29 cellular contexts compared by ENCODE assay signal in the genomic region with DNA sequence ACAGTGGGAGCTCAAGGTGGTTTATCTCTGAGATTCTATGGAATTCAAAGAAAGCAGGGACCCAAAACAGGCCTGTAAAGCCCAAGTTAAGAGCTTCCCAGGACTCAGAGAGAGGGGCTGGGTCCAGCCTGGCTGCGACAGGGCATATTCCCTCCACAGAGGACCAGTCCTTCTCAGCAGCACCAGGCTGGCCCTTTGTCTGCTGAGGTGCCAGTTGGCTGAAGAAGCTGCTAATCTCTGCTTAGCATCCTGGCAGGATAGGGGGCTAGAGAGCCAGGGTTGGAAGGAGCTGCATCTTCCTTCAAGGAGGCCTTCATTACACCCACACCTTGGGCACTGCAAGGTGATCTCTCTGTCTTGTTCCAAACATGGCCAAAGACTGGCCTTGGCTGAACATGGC.
"Had no signal": no experiment of that assay in that cellular context is flagged by ENCODE, and none has a peak within 500 bp of the region (broad histone marks: within the 10 kb centered on the region; RNA-seq: fewer than 3 reads in every experiment).

No MANE protein-coding gene starts in this region.

- H3K27me3 ChIP-seq: adrenal gland, body of pancreas, cardiac muscle cell, colonic mucosa, foreskin keratinocyte had no signal

- H3K4me1 ChIP-seq: adrenal gland, body of pancreas, colonic mucosa, foreskin keratinocyte, gastroesophageal sphincter had no signal

- H3K4me1 Mint-ChIP-seq: activated B cell treated with CpG ODN at 0.5 μM for 24 hours; activated naive CD4-positive, alpha-beta T cell treated with anti-CD3 and anti-CD28 coated beads, Interleukin-2, amount 50 U/mL, for 24 hours; activated naive CD8-positive, alpha-beta T cell treated with anti-CD3 and anti-CD28 coated beads for 36 hours; activated naive CD8-positive, alpha-beta T cell treated with anti-CD3 and anti-CD28 coated beads, Interleukin-2, amount 50 U/mL, for 24 hours; activated T-helper 17 cell treated with anti-CD3 and anti-CD28 coated beads, Interleukin-2, amount 50 U/mL, for 72 hours; T-helper 17 cell had no signal

- H3K4me3 ChIP-seq: adrenal gland, body of pancreas, cardiac muscle cell, colonic mucosa, gastroesophageal sphincter had no signal

- H3K9me3 ChIP-seq: colonic mucosa had no signal

- H3K36me3 ChIP-seq: adrenal gland, cardiac muscle cell, colonic mucosa, gastroesophageal sphincter, WERI-Rb-1 had no signal

- H3K27ac ChIP-seq: adrenal gland, body of pancreas, cardiac muscle cell, colonic mucosa, foreskin keratinocyte, gastroesophageal sphincter, WERI-Rb-1 had no signal

- DNase-seq: activated B cell treated with CpG ODN at 0.5 μM for 24 hours; activated CD4-positive, alpha-beta T cell treated with anti-CD3 and anti-CD28 coated beads for 48 hours; activated CD4-positive, alpha-beta T cell treated with anti-CD3 and anti-CD28 coated beads, Interleukin-2, amount 50 U/mL, for 1 hour; activated CD4-positive, alpha-beta T cell treated with anti-CD3 and anti-CD28 coated beads, Interleukin-2, amount 50 U/mL, for 48 hours; activated CD8-positive, alpha-beta memory T cell treated with anti-CD3 and anti-CD28 coated beads for 24 hours; activated CD8-positive, alpha-beta T cell treated with anti-CD3 and anti-CD28 coated beads for 36 hours; activated effector memory CD4-positive, alpha-beta T cell treated with Interleukin-2 at 50 U/mL for 16 hours; activated naive CD4-positive, alpha-beta T cell treated with anti-CD3 and anti-CD28 coated beads for 36 hours; activated naive CD8-positive, alpha-beta T cell treated with anti-CD3 and anti-CD28 coated beads for 36 hours; activated naive CD8-positive, alpha-beta T cell treated with anti-CD3 and anti-CD28 coated beads, Interleukin-2, amount 50 U/mL, for 24 hours; activated T-cell treated with anti-CD3 and anti-CD28 coated beads, Interleukin-2, amount 50 U/mL, for 4 hours; adrenal gland; amygdala; aorta; body of pancreas; central memory CD4-positive, alpha-beta T cell; cerebellar nuclear complex; colonic mucosa; effector CD8-positive, alpha-beta T cell; foreskin keratinocyte; T-helper 1 cell; T-helper 17 cell; T1000; WERI-Rb-1 had no signal

- H3K4me3 Mint-ChIP-seq: activated B cell treated with CpG ODN at 0.5 μM for 24 hours; activated CD8-positive, alpha-beta T cell treated with anti-CD3 and anti-CD28 coated beads for 36 hours; activated naive CD4-positive, alpha-beta T cell treated with anti-CD3 and anti-CD28 coated beads for 36 hours; activated naive CD4-positive, alpha-beta T cell treated with anti-CD3 and anti-CD28 coated beads, Interleukin-2, amount 50 U/mL, for 24 hours; activated naive CD8-positive, alpha-beta T cell treated with anti-CD3 and anti-CD28 coated beads for 36 hours; activated naive CD8-positive, alpha-beta T cell treated with anti-CD3 and anti-CD28 coated beads, Interleukin-2, amount 50 U/mL, for 24 hours; activated T-cell treated with anti-CD3 and anti-CD28 coated beads, Interleukin-2, amount 50 U/mL, for 4 hours; activated T-helper 17 cell treated with anti-CD3 and anti-CD28 coated beads, Interleukin-2, amount 50 U/mL, for 72 hours; T-helper 17 cell; T-helper 2 cell treated with Interferon-gamma antibody and Interleukin-4, amounts not matched to agents 5 μg/mL and 100 μg/mL, for 36 hours had no signal

- H3K36me3 Mint-ChIP-seq: activated naive CD4-positive, alpha-beta T cell treated with anti-CD3 and anti-CD28 coated beads, Interleukin-2, amount 50 U/mL, for 24 hours had no signal

- H3K27ac Mint-ChIP-seq: activated B cell treated with CpG ODN at 0.5 μM for 24 hours; activated CD8-positive, alpha-beta T cell treated with anti-CD3 and anti-CD28 coated beads for 36 hours; activated naive CD4-positive, alpha-beta T cell treated with anti-CD3 and anti-CD28 coated beads for 36 hours; activated naive CD4-positive, alpha-beta T cell treated with anti-CD3 and anti-CD28 coated beads, Interleukin-2, amount 50 U/mL, for 24 hours; activated naive CD8-positive, alpha-beta T cell treated with anti-CD3 and anti-CD28 coated beads for 36 hours; activated naive CD8-positive, alpha-beta T cell treated with anti-CD3 and anti-CD28 coated beads, Interleukin-2, amount 50 U/mL, for 24 hours; activated T-helper 17 cell treated with anti-CD3 and anti-CD28 coated beads, Interleukin-2, amount 50 U/mL, for 72 hours; T-helper 17 cell; T-helper 2 cell treated with Interferon-gamma antibody and Interleukin-4, amounts not matched to agents 5 μg/mL and 100 μg/mL, for 36 hours had no signal
